Comparison of ENCODE assay signal across 9 cellular contexts in genomic region chr20:44204156-44204831, GRCh38. TPM values are rescaled to one million over a fixed set of nuclear protein-coding genes. Genes with fewer than 3 reads are reported as not detected.
A peak's percentile ranks its signal among the peaks of the same experiment; 100 is the strongest.
DNase-seq lines count a peak whose midpoint lies in the region; ATAC-seq and TF ChIP-seq lines count a peak whose summit lies in the region.
"Had no signal": no experiment of that assay in that cellular context is flagged by ENCODE, and none has a peak within 500 bp of the region (broad histone marks: within the 10 kb centered on the region; RNA-seq: fewer than 3 reads in every experiment).

No MANE protein-coding gene starts in this region.

- no peak overlapping the region for H3K4me3 ChIP-seq in adrenal gland
- no peak overlapping the region for H3K4me3 ChIP-seq in right cardiac atrium (ENCODE audit: low read length)
- no peak overlapping the region for H3K4me3 ChIP-seq in suprapubic skin

- TF ChIP-seq CTCF in adrenal gland (IDR thresholded peaks at IDR 0.05) (no peak), suprapubic skin (IDR thresholded peaks at IDR 0.05) (no peak)

- H3K36me3 ChIP-seq in adrenal gland (replicated peaks in 1 of 2): peaks cover 0 to 39% of the 10 kb centered on the region in 2 donors
- peaks cover 41% of the 10 kb centered on the region for H3K36me3 ChIP-seq in suprapubic skin

- peak; percentile 41 for DNase-seq in NCI-H2029 (lab: John Stamatoyannopoulos, UW)
- DNase-seq in NCI-H2029 treated with DMSO at 0.1 percent for 48 hours (lab: John Stamatoyannopoulos, UW): no peak
- DNase-seq in adrenal gland: no peak
- no peak for DNase-seq in right cardiac atrium
- DNase-seq in suprapubic skin (ENCODE audit: low spot score in 2 of 2): no peak
- no peak for DNase-seq in NCI-H2171 (lab: John Stamatoyannopoulos, UW)
- no peak for DNase-seq in midbrain (lab: John Stamatoyannopoulos, UW)

- TF ChIP-seq EP300 in suprapubic skin (IDR thresholded peaks at IDR 0.05): no peak

- intact Hi-C loops in adrenal gland (cut with DNase I): no loop called here
- intact Hi-C loops in right cardiac atrium (cut with DNase I): no loop called here

- ATAC-seq in right cardiac atrium (peak; percentile 70 to 84), HG03565 (IDR thresholded peaks at IDR 0.05; ENCODE audit: unreplicated experiment) (no peak)
- ATAC-seq: left lobe of liver had no signal

- WGBS in adrenal gland, 4 donors: 85 to 93% (median 87%) methylated on average over 4 of the region's 4 CpGs
- WGBS in right cardiac atrium: 92% methylated on average over 4 of the region's 4 CpGs
- WGBS in suprapubic skin: 81% methylated on average over 4 of the region's 4 CpGs

- H3K4me1 ChIP-seq in adrenal gland (replicated peaks in 1 of 2) (peaks cover 28 to 50% of the 10 kb centered on the region in 2 donors), right cardiac atrium (ENCODE audit: control insufficient read depth, insufficient read depth, low read length) (peaks cover 7% of the 10 kb centered on the region), suprapubic skin (peaks cover 58% of the 10 kb centered on the region)

- TF ChIP-seq POLR2A in adrenal gland (IDR thresholded peaks at IDR 0.05): no peak
- no peak for TF ChIP-seq POLR2A in suprapubic skin (IDR thresholded peaks at IDR 0.05)

- H3K9me3 ChIP-seq in adrenal gland (replicated peaks in 1 of 3): no peaks in the 10 kb centered on the region
- H3K9me3 ChIP-seq in right cardiac atrium (ENCODE audit: control insufficient read depth, low read length): no peaks in the 10 kb centered on the region
- H3K9me3 ChIP-seq in suprapubic skin: no peaks in the 10 kb centered on the region

- H3K27me3 ChIP-seq in adrenal gland (no peaks in the 10 kb centered on the region), right cardiac atrium (ENCODE audit: control insufficient read depth, insufficient read depth) (no peaks in the 10 kb centered on the region), suprapubic skin (no peaks in the 10 kb centered on the region)

- H3K27ac ChIP-seq in adrenal gland (peak overlapping the region in 3 of 5 donors; percentile 48 to 69 (median 60)), right cardiac atrium (ENCODE audit: low read length) (peak overlapping the region; percentile 83), suprapubic skin (peak overlapping the region; percentile 55)

RNA-seq across cellular contexts. Expression of gene OSER1, which starts 6.3 kb away (rescaled TPM):
- 10 to 100 TPM; 24.6 to 37.4 (median 27.3) TPM for total RNA-seq in adrenal gland
- 10 to 100 TPM; 19.5 to 36.4 (median 21.9) TPM for polyA plus RNA-seq in adrenal gland
- total RNA-seq in right cardiac atrium: 10 to 100 TPM; 22.6 to 44.5 (median 36.1) TPM
- 27.4 TPM for polyA plus RNA-seq in right cardiac atrium
- total RNA-seq in suprapubic skin: 10 to 100 TPM; 34.2 to 51.6 (median 41.3) TPM

RNA-seq across cellular contexts. Expression of gene JPH2, which starts 17.3 kb away (rescaled TPM):
- total RNA-seq in adrenal gland: 10 to 100 TPM in 1 of 8 donors, 1 to 10 TPM in 6, under 1 TPM in 1; 0.91 to 13.0 (median 4.5) TPM
- 1 to 10 TPM in 2 of 3 donors, under 1 TPM in 1; 0.59 to 2.8 (median 2.6) TPM for polyA plus RNA-seq in adrenal gland
- 100 to 1,000 TPM in 3 of 4 donors, 10 to 100 TPM in 1; 99.0 to 117 (median 107) TPM for total RNA-seq in right cardiac atrium
- polyA plus RNA-seq in right cardiac atrium: 78.2 TPM
- 1 to 10 TPM; 3.8 to 5.0 (median 4.5) TPM for total RNA-seq in suprapubic skin

RNA-seq across cellular contexts. Expression of gene GDAP1L1, which starts 42.8 kb away (rescaled TPM):
- total RNA-seq in adrenal gland: 1 to 10 TPM in 4 of 8 donors, under 1 TPM in 4; 0.51 to 2.8 (median 0.98) TPM
- polyA plus RNA-seq in adrenal gland: 1 to 10 TPM; 1.5 to 2.4 (median 2.4) TPM
- total RNA-seq in right cardiac atrium: 1 to 10 TPM in 1 of 4 donors, under 1 TPM in 3; 0.17 to 2.8 (median 0.55) TPM
- polyA plus RNA-seq in right cardiac atrium: 1.4 TPM
- total RNA-seq in suprapubic skin: not detected
- total RNA-seq: left lobe of liver had no signal

Comparison
In these comparisons a context has a peak if more than half of its experiments do, and no peak if none do; other contexts are left out.
1. RNA of gene JPH2, which starts 17.3 kb away (total RNA-seq): 99.0 to 117 TPM in right cardiac atrium; 3.8 to 5.0 TPM in suprapubic skin and 0.91 to 13.0 TPM in adrenal gland; every median in the first group is over 4 times any median in the second.
2. Peak in every context shown above with its lines, with median percentiles within 50 percentile points of each other: H3K27ac ChIP-seq.